10 cellular contexts compared by ENCODE assay signal in genomic region chr9:94922691-94923107, GRCh38.
A peak's percentile ranks its signal among the peaks of the same experiment; 100 is the strongest.
DNase-seq lines count a peak whose midpoint lies in the region; ATAC-seq and TF ChIP-seq lines count a peak whose summit lies in the region.
"Had no signal": no experiment of that assay in that cellular context is flagged by ENCODE, and none has a peak within 500 bp of the region (broad histone marks: within the 10 kb centered on the region; RNA-seq: fewer than 3 reads in every experiment).

No MANE protein-coding gene starts in this region.

- ATAC-seq in foreskin keratinocyte: no peak
- peak; percentile 36 to 72 (median 62) for ATAC-seq in psoas muscle
- no peak for ATAC-seq in HG03045 (IDR thresholded peaks at IDR 0.05; ENCODE audit: unreplicated experiment)
- ATAC-seq: stimulated activated effector memory CD8-positive, alpha-beta T cell treated with anti-CD3 and anti-CD28 coated beads, Interleukin-12 subunit alpha, Interleukin-12 subunit beta, amount 100 ng/mL, for 72 hours had no signal

- TF ChIP-seq CTCF in foreskin keratinocyte (conservative IDR thresholded peaks at IDR 0.05) (no peak), psoas muscle (IDR thresholded peaks at IDR 0.05) (no peak)

- peak overlapping the region; percentile 94 for H3K27ac ChIP-seq in SJSA1
- H3K27ac ChIP-seq in foreskin keratinocyte: peak overlapping the region; percentile 19
- H3K27ac ChIP-seq in psoas muscle: peak overlapping the region; percentile 65

- no peaks in the 10 kb centered on the region for H3K4me1 Mint-ChIP-seq in activated CD4-positive, alpha-beta memory T cell treated with anti-CD3 and anti-CD28 coated beads, Interleukin-2, amount 10 ng/mL, durations not matched to agents 7 days and 5 days

- no peak overlapping the region for H3K4me3 Mint-ChIP-seq in activated CD4-positive, alpha-beta memory T cell treated with anti-CD3 and anti-CD28 coated beads, Interleukin-2, amount 10 ng/mL, durations not matched to agents 7 days and 5 days
- H3K4me3 Mint-ChIP-seq: stimulated activated effector memory CD8-positive, alpha-beta T cell treated with anti-CD3 and anti-CD28 coated beads, Interleukin-12 subunit alpha, Interleukin-12 subunit beta, amount 100 ng/mL, for 72 hours had no signal

- POLR2A ChIA-PET in activated CD4-positive, alpha-beta memory T cell treated with anti-CD3 and anti-CD28 coated beads, Interleukin-2, amount 10 ng/mL, durations not matched to agents 7 days and 5 days (lab: Charles Lee): no interaction called here

- no peaks in the 10 kb centered on the region for H3K27me3 Mint-ChIP-seq in activated CD4-positive, alpha-beta memory T cell treated with anti-CD3 and anti-CD28 coated beads, Interleukin-2, amount 10 ng/mL, durations not matched to agents 7 days and 5 days

- H3K36me3 ChIP-seq in SJSA1 (peaks cover 28% of the 10 kb centered on the region), psoas muscle (ENCODE audit: insufficient read depth in 1 of 2, low read depth in 1 of 2) (no peaks in the 10 kb centered on the region)

- intact Hi-C loops in psoas muscle (cut with DNase I): no loop called here

- peak overlapping the region; percentile 12 for H3K4me3 ChIP-seq in SJSA1
- peak overlapping the region; percentile 0 for H3K4me3 ChIP-seq in psoas muscle

- in situ Hi-C loops in G401 (cut with HindIII; ENCODE audit: low sequenced_read_pairs): no loop called here

- H3K9me3 Mint-ChIP-seq in activated CD4-positive, alpha-beta memory T cell treated with anti-CD3 and anti-CD28 coated beads, Interleukin-2, amount 10 ng/mL, durations not matched to agents 7 days and 5 days: no peaks in the 10 kb centered on the region
- H3K9me3 Mint-ChIP-seq: stimulated activated effector memory CD8-positive, alpha-beta T cell treated with anti-CD3 and anti-CD28 coated beads, Interleukin-12 subunit alpha, Interleukin-12 subunit beta, amount 100 ng/mL, for 72 hours had no signal

- H3K9me3 ChIP-seq in SJSA1 (replicated peaks): no peaks in the 10 kb centered on the region
- H3K9me3 ChIP-seq in psoas muscle: no peaks in the 10 kb centered on the region

- H3K4me1 ChIP-seq in SJSA1 (replicated peaks): peaks cover 63% of the 10 kb centered on the region
- H3K4me1 ChIP-seq in foreskin keratinocyte: peaks cover 38% of the 10 kb centered on the region
- peaks cover 28% of the 10 kb centered on the region for H3K4me1 ChIP-seq in psoas muscle

- no peaks in the 10 kb centered on the region for H3K36me3 Mint-ChIP-seq in activated CD4-positive, alpha-beta memory T cell treated with anti-CD3 and anti-CD28 coated beads, Interleukin-2, amount 10 ng/mL, durations not matched to agents 7 days and 5 days (ENCODE audit: low read depth)
- H3K36me3 Mint-ChIP-seq: stimulated activated effector memory CD8-positive, alpha-beta T cell treated with anti-CD3 and anti-CD28 coated beads, Interleukin-12 subunit alpha, Interleukin-12 subunit beta, amount 100 ng/mL, for 72 hours had no signal

- no peak overlapping the region for H3K27ac Mint-ChIP-seq in activated CD4-positive, alpha-beta memory T cell treated with anti-CD3 and anti-CD28 coated beads, Interleukin-2, amount 10 ng/mL, durations not matched to agents 7 days and 5 days
- H3K27ac Mint-ChIP-seq: stimulated activated effector memory CD8-positive, alpha-beta T cell treated with anti-CD3 and anti-CD28 coated beads, Interleukin-12 subunit alpha, Interleukin-12 subunit beta, amount 100 ng/mL, for 72 hours had no signal

- DNase-seq in G401 (ENCODE audit: low spot score): peak; percentile 53
- DNase-seq in SJSA1 (ENCODE audit: low read depth in 1 of 2, low spot score in 2 of 2): no peak
- no peak for DNase-seq in foreskin keratinocyte
- DNase-seq in psoas muscle: peak in 1 of 2 donors; percentile 40
- DNase-seq in DMS79 treated with DMSO at 0.1 percent for 48 hours (lab: John Stamatoyannopoulos, UW): no peak
- DNase-seq in activated CD4-positive, alpha-beta memory T cell treated with anti-CD3 and anti-CD28 coated beads, Interleukin-2, amount 10 ng/mL, durations not matched to agents 7 days and 5 days: no peak
- DNase-seq in 8988T: no peak
- DNase-seq: NCI-H524 had no signal

- H3K27me3 ChIP-seq in SJSA1 (replicated peaks): no peaks in the 10 kb centered on the region
- H3K27me3 ChIP-seq in foreskin keratinocyte: no peaks in the 10 kb centered on the region
- H3K27me3 ChIP-seq in psoas muscle (ENCODE audit: insufficient read depth in 3 of 3, low read length in 2 of 3): no peaks in the 10 kb centered on the region

- 25 to 47% (median 27%) methylated on average over 5 of the region's 5 CpGs for WGBS in psoas muscle, 3 donors

- CTCF ChIA-PET in activated CD4-positive, alpha-beta memory T cell treated with anti-CD3 and anti-CD28 coated beads, Interleukin-2, amount 10 ng/mL, durations not matched to agents 7 days and 5 days (lab: Charles Lee): no interaction called here

Comparison
In these comparisons a context has a peak if more than half of its experiments do, and no peak if none do; other contexts are left out.
1. H3K27ac ChIP-seq: peak in every context shown above with its lines; median percentile 94 in SJSA1; 65 in psoas muscle; 19 in foreskin keratinocyte.
2. ATAC-seq: peak in psoas muscle (4 of 4); none in foreskin keratinocyte (single experiment) and HG03045 (single experiment).